In the genomic region with DNA sequence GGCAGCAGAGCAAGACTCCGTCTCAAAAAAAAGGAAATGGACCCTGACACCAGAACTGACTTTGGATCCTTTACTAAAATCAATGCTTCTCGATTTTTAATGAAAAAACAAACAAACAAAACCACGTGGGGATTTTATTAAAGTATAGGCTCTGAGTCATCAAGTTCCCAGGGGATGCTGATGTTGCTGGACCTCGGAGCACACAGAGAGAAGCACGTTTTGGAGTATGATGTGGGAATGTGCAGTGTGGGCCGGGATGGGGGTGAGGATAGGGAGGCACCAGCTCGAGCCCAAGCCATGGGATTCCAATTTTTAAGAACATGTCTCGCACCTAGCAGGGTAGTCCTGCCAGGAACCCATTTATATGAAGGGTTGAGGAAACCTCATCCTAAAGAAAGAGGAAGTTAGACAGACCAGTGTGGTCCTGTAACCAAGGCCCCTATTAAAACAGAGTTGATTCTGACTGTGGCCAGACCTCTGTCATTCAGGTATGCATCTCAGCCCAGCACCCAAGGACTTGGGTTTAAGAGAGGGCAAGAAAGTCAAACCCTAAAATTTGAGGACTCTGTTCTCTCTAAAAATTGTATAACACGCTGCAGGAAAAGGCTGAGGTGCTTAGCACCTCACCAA, we compare ENCODE assay signal across 1 cellular context.
TF ChIP-seq lines count a peak whose summit lies in the region.

No MANE protein-coding gene starts in this region.

TF ChIP-seq in GM12878, 131 proteins besides CTCF, POLR2A, EP300 and RAD21:
- TF ChIP-seq TBL1XR1 (IDR thresholded peaks at IDR 0.05; ENCODE audit: low read depth, low read length) (no peak), SRF (IDR thresholded peaks at IDR 0.05; ENCODE audit: low read depth in 2 of 2, low read length in 2 of 2) (no peak), SREBF1 (IDR thresholded peaks at IDR 0.05; ENCODE audit: low read length) (no peak), NR2F1 (conservative IDR thresholded peaks at IDR 0.05) (no peak), SUPT20H (IDR thresholded peaks at IDR 0.05; ENCODE audit: borderline replicate concordance, control insufficient read depth, low read depth, low read length) (no peak), STAT3 (IDR thresholded peaks at IDR 0.05; ENCODE audit: low read depth, low read length) (no peak), KDM1A (IDR thresholded peaks at IDR 0.05; ENCODE audit: borderline replicate concordance) (no peak), NBN (IDR thresholded peaks at IDR 0.05) (no peak), MLLT1 (IDR thresholded peaks at IDR 0.05) (no peak), BCL11A (IDR thresholded peaks at IDR 0.05; ENCODE audit: low read depth, low read length) (no peak), ASH2L (IDR thresholded peaks at IDR 0.05; ENCODE audit: borderline replicate concordance, low read depth) (no peak), RBBP5 (conservative IDR thresholded peaks at IDR 0.05) (no peak), CREM (IDR thresholded peaks at IDR 0.05; ENCODE audit: low read depth) (no peak), TCF12 (IDR thresholded peaks at IDR 0.05; ENCODE audit: low read depth, low read length) (no peak), STAT1 (conservative IDR thresholded peaks at IDR 0.05) (no peak), KLF5 (IDR thresholded peaks at IDR 0.05; ENCODE audit: partially characterized antibody) (no peak), RB1 (IDR thresholded peaks at IDR 0.05; ENCODE audit: borderline replicate concordance) (no peak)
- TF ChIP-seq, protein P1, sequence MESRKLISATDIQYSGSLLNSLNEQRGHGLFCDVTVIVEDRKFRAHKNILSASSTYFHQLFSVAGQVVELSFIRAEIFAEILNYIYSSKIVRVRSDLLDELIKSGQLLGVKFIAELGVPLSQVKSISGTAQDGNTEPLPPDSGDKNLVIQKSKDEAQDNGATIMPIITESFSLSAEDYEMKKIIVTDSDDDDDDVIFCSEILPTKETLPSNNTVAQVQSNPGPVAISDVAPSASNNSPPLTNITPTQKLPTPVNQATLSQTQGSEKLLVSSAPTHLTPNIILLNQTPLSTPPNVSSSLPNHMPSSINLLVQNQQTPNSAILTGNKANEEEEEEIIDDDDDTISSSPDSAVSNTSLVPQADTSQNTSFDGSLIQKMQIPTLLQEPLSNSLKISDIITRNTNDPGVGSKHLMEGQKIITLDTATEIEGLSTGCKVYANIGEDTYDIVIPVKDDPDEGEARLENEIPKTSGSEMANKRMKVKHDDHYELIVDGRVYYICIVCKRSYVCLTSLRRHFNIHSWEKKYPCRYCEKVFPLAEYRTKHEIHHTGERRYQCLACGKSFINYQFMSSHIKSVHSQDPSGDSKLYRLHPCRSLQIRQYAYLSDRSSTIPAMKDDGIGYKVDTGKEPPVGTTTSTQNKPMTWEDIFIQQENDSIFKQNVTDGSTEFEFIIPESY (IDR thresholded peaks at IDR 0.05) = no peak
